Comparison of ENCODE assay signal across 22 cellular contexts in genomic region chr17:79666111-79666510, GRCh38. TPM values are rescaled to one million over a fixed set of nuclear protein-coding genes. Genes with fewer than 3 reads are reported as not detected.
DNase-seq lines count a peak whose midpoint lies in the region; TF ChIP-seq lines count a peak whose summit lies in the region.
"Had no signal": no experiment of that assay in that cellular context is flagged by ENCODE, and none has a peak within 500 bp of the region (broad histone marks: within the 10 kb centered on the region; RNA-seq: fewer than 3 reads in every experiment).

No MANE protein-coding gene starts in this region.

- H3K4me1 ChIP-seq in sigmoid colon = peaks cover 0 to 63% (median 31%) of the 10 kb centered on the region in 4 donors
- H3K4me1 ChIP-seq: SJCRH30 had no signal

- H3K36me3 ChIP-seq in sigmoid colon = no peaks in the 10 kb centered on the region
- H3K36me3 ChIP-seq in H7 (replicated peaks; ENCODE audit: control insufficient read depth, insufficient read depth, low read length) = no peaks in the 10 kb centered on the region
- H3K36me3 ChIP-seq: BLaER1, SJCRH30 had no signal

- intact Hi-C loops in sigmoid colon (cut with DNase I) = no loop called here

- no peaks in the 10 kb centered on the region for H3K36me3 Mint-ChIP-seq in chondrocyte (ENCODE audit: low read depth)

- no peak for TF ChIP-seq CTCF in C4-2B (conservative IDR thresholded peaks at IDR 0.05)
- TF ChIP-seq CTCF in chondrocyte (IDR thresholded peaks at IDR 0.05) = no peak
- TF ChIP-seq CTCF in sigmoid colon (IDR thresholded peaks at IDR 0.05) = no peak

- H3K27ac ChIP-seq in C4-2B (peak overlapping the region; percentile 86), sigmoid colon (peak overlapping the region in 3 of 4 donors; percentile 76 to 95 (median 89))
- H3K27ac ChIP-seq: BLaER1, HL-60, PC-9, SJCRH30 had no signal

- no peak for TF ChIP-seq EP300 in sigmoid colon (IDR thresholded peaks at IDR 0.05)

- H3K27me3 ChIP-seq in sigmoid colon = no peaks in the 10 kb centered on the region
- no peaks in the 10 kb centered on the region for H3K27me3 ChIP-seq in H7 (ENCODE audit: control insufficient read depth, insufficient read depth, low read length)

- no peaks in the 10 kb centered on the region for H3K4me1 Mint-ChIP-seq in chondrocyte (ENCODE audit: low read depth)

- H3K9me3 Mint-ChIP-seq in chondrocyte (ENCODE audit: low read depth) = peaks cover 11% of the 10 kb centered on the region

- no peak for TF ChIP-seq POLR2A in sigmoid colon (IDR thresholded peaks at IDR 0.05)

- peaks cover 76% of the 10 kb centered on the region for H3K27me3 Mint-ChIP-seq in chondrocyte (ENCODE audit: low read depth)

- WGBS in sigmoid colon, 2 donors = 77 to 82% methylated on average over 7 of the region's 7 CpGs

- no peak overlapping the region for H3K27ac Mint-ChIP-seq in chondrocyte (ENCODE audit: unreplicated experiment)
- H3K27ac Mint-ChIP-seq: CD4-positive, alpha-beta T cell had no signal

- DNase-seq in chondrocyte (ENCODE audit: low spot score) (peak; percentile 42), mesenteric fat pad (ENCODE audit: low spot score) (peak; percentile 43), sigmoid colon (peak; percentile 35), 8988T (no peak), T-helper 9 cell (no peak), GF-D8 (lab: John Stamatoyannopoulos, UW) (no peak), H7 (no peak)
- DNase-seq: CD4-positive, alpha-beta T cell; GOT3; Karpas-422; NCI-H146; NCI-H1930; NCI-H526; NCI-H82; SJCRH30 had no signal

- peaks cover 0 to 4% (median 0%) of the 10 kb centered on the region in 4 donors for H3K9me3 ChIP-seq in sigmoid colon

- H3K4me3 ChIP-seq in sigmoid colon (no peak overlapping the region), H7 (ENCODE audit: insufficient read depth, low read depth, low read length) (no peak overlapping the region)
- H3K4me3 ChIP-seq: BLaER1, SJCRH30 had no signal

- H3K4me3 Mint-ChIP-seq in chondrocyte (ENCODE audit: unreplicated experiment) = no peak overlapping the region
- H3K4me3 Mint-ChIP-seq: CD4-positive, alpha-beta T cell had no signal

RNA-seq across cellular contexts. Expression of gene RBFOX3, which starts 55.3 kb away (rescaled TPM):
- not detected in 3 replicates for total RNA-seq in chondrocyte
- total RNA-seq in mesenteric fat pad = 0.45 TPM
- 10 to 100 TPM; 30.1 to 82.9 (median 49.5) TPM for total RNA-seq in sigmoid colon
- polyA plus RNA-seq in sigmoid colon = 1 to 10 TPM in 2 of 3 donors, not detected in 1; 1.2 to 2.4 TPM
- 3.5 and 13.4 TPM in 2 replicates for total RNA-seq in H7 (2014; rRNA removed; shearing (Covaris generic))
- total RNA-seq: CD4-positive, alpha-beta T cell; PC-9; Right ventricle myocardium inferior; RPMI7951 had no signal
- polyA plus RNA-seq: AG04450 had no signal

Comparison
In these comparisons a context has a peak if more than half of its experiments do, and no peak if none do; other contexts are left out.
1. DNase-seq: peak in chondrocyte (single experiment), mesenteric fat pad (single experiment) and sigmoid colon (single experiment); none in 8988T (single experiment), T-helper 9 cell (single experiment), GF-D8 (single experiment) and H7 (single experiment).